In genomic region chr22:44091021-44091721, GRCh38 we compare ENCODE assay signal across 8 cellular contexts.
DNase-seq lines count a peak whose midpoint lies in the region; ATAC-seq and TF ChIP-seq lines count a peak whose summit lies in the region.

No MANE protein-coding gene starts in this region.

- H3K27ac ChIP-seq in stomach = no peak overlapping the region

- H3K4me3 Mint-ChIP-seq in T-helper 2 cell treated with Interferon-gamma antibody and Interleukin-4, amounts not matched to agents 5 μg/mL and 100 μg/mL, for 36 hours = no peak overlapping the region

- no peaks in the 10 kb centered on the region for H3K9me3 Mint-ChIP-seq in T-helper 2 cell treated with Interferon-gamma antibody and Interleukin-4, amounts not matched to agents 5 μg/mL and 100 μg/mL, for 36 hours

- H3K27me3 ChIP-seq in stomach = no peaks in the 10 kb centered on the region

- peaks cover 5% of the 10 kb centered on the region for H3K4me1 Mint-ChIP-seq in T-helper 2 cell treated with Interferon-gamma antibody and Interleukin-4, amounts not matched to agents 5 μg/mL and 100 μg/mL, for 36 hours (ENCODE audit: low read depth)

- no peaks in the 10 kb centered on the region for H3K36me3 Mint-ChIP-seq in T-helper 2 cell treated with Interferon-gamma antibody and Interleukin-4, amounts not matched to agents 5 μg/mL and 100 μg/mL, for 36 hours (ENCODE audit: low read depth)

- no peaks in the 10 kb centered on the region for H3K9me3 ChIP-seq in stomach

- TF ChIP-seq CTCF in fibroblast of the aortic adventitia (IDR thresholded peaks at IDR 0.05; ENCODE audit: insufficient read depth, low read length) (peak; percentile 45), stomach (IDR thresholded peaks at IDR 0.05) (no peak)

- ATAC-seq in GM18520 (IDR thresholded peaks at IDR 0.05; ENCODE audit: unreplicated experiment) = no peak

- intact Hi-C loops in stomach (cut with DNase I; ENCODE audit: low total_unique reads) = no loop called here

- H3K4me3 ChIP-seq in fibroblast of the aortic adventitia (ENCODE audit: low read depth, low read length) = no peak overlapping the region
- no peak overlapping the region for H3K4me3 ChIP-seq in stomach

- H3K27me3 Mint-ChIP-seq in T-helper 2 cell treated with Interferon-gamma antibody and Interleukin-4, amounts not matched to agents 5 μg/mL and 100 μg/mL, for 36 hours (ENCODE audit: low read depth) = no peaks in the 10 kb centered on the region

- peaks cover 0 to 24% (median 20%) of the 10 kb centered on the region in 4 donors for H3K36me3 ChIP-seq in stomach

- peaks cover 0 to 34% (median 10%) of the 10 kb centered on the region in 4 donors for H3K4me1 ChIP-seq in stomach

- 74 to 83% (median 80%) methylated on average over 14 of the region's 14 CpGs for WGBS in stomach, 5 donors

- no peak for TF ChIP-seq EP300 in stomach (IDR thresholded peaks at IDR 0.05)

- no peak overlapping the region for H3K27ac Mint-ChIP-seq in T-helper 2 cell treated with Interferon-gamma antibody and Interleukin-4, amounts not matched to agents 5 μg/mL and 100 μg/mL, for 36 hours

- DNase-seq in activated effector memory CD4-positive, alpha-beta T cell treated with anti-CD3 and anti-CD28 coated beads, Interleukin-2, amount 50 U/mL, for 16 hours = peak; percentile 68
- no peak for DNase-seq in activated effector memory CD4-positive, alpha-beta T cell treated with Interleukin-2 at 50 U/mL for 16 hours
- DNase-seq in T-helper 2 cell treated with Interferon-gamma antibody and Interleukin-4, amounts not matched to agents 5 μg/mL and 100 μg/mL, for 36 hours (ENCODE audit: low spot score) = peak; percentile 45
- DNase-seq in fibroblast of the aortic adventitia (ENCODE audit: low read depth) (peak; percentile 18), stomach (no peak), DMS153 treated with DMSO at 0.1 percent for 48 hours (lab: John Stamatoyannopoulos, UW; ENCODE audit: unreplicated experiment) (no peak)
- DNase-seq in stimulated activated CD8-positive, alpha-beta memory T cell treated with anti-CD3 and anti-CD28 coated beads, Interleukin-4, amount 100 ng/mL, for 48 hours = peak; percentile 48

- TF ChIP-seq POLR2A in stomach (IDR thresholded peaks at IDR 0.05) = no peak

Comparison
In these comparisons a context has a peak if more than half of its experiments do, and no peak if none do; other contexts are left out.
1. DNase-seq: peak in activated effector memory CD4-positive, alpha-beta T cell treated with anti-CD3 and anti-CD28 coated beads, Interleukin-2, amount 50 U/mL, for 16 hours (single experiment), T-helper 2 cell treated with Interferon-gamma antibody and Interleukin-4, amounts not matched to agents 5 μg/mL and 100 μg/mL, for 36 hours (single experiment), fibroblast of the aortic adventitia (single experiment) and stimulated activated CD8-positive, alpha-beta memory T cell treated with anti-CD3 and anti-CD28 coated beads, Interleukin-4, amount 100 ng/mL, for 48 hours (single experiment); none in activated effector memory CD4-positive, alpha-beta T cell treated with Interleukin-2 at 50 U/mL for 16 hours (single experiment), stomach (single experiment) and DMS153 treated with DMSO at 0.1 percent for 48 hours (single experiment).